In the genomic region with DNA sequence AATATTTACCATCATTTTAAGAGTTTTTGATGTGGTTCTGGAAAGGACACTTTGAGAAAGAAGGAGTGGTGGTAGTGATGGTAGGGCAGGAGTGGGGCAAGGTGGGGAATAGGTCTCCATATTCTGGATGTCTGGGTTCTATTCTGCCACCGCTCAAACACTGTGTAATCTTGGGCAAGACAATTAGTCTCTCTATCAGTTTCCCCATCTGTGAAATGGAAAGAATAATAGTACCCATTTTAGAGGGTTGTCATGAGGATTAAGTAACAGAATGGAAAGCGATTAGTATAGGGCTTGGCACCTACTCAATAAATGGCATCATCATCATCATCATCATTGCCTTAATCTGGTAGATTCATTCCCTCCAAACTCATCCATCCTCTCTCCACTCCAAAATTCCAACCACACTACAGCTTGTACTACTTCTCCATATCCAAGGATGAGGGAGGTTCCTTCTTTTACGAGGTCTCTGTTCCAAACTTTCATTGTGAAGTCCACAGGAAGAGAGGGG, we compare ENCODE assay signal across 1 cellular context.
TF ChIP-seq lines count a peak whose summit lies in the region.

No MANE protein-coding gene starts in this region.

TF ChIP-seq in K562, 482 proteins besides CTCF, POLR2A, EP300 and RAD21:
- TF ChIP-seq BCOR (IDR thresholded peaks at IDR 0.05) (peak; percentile 36; the same call in 1 of the 2 replicates), BMI1 (IDR thresholded peaks at IDR 0.05; ENCODE audit: low read length) (no peak), ZNF175 (CRISPR knock-in tag; IDR thresholded peaks at IDR 0.05; ENCODE audit: low read depth) (no peak), ZNF57 (CRISPR knock-in tag; IDR thresholded peaks at IDR 0.05) (no peak), ELF1 (tag; IDR thresholded peaks at IDR 0.05) (no peak), ILF3 (IDR thresholded peaks at IDR 0.05; ENCODE audit: borderline replicate concordance) (no peak), KDM1A (IDR thresholded peaks at IDR 0.05) (peak in 1 of 2 experiments; percentile 28; a peak in 1 of 4 replicates), JUN (IDR thresholded peaks at IDR 0.05; ENCODE audit: borderline replicate concordance, low read depth, low read length) (no peak), JUN (CRISPR knock-in tag; IDR thresholded peaks at IDR 0.05; ENCODE audit: borderline replicate concordance) (no peak), RBM25 (IDR thresholded peaks at IDR 0.05; ENCODE audit: low read depth, low read length, severe bottlenecking) (peak; percentile 84), ZNF561 (CRISPR knock-in tag; conservative IDR thresholded peaks at IDR 0.05) (no peak), TRIM28 (IDR thresholded peaks at IDR 0.05) (no peak)
- TF ChIP-seq, protein P1, sequence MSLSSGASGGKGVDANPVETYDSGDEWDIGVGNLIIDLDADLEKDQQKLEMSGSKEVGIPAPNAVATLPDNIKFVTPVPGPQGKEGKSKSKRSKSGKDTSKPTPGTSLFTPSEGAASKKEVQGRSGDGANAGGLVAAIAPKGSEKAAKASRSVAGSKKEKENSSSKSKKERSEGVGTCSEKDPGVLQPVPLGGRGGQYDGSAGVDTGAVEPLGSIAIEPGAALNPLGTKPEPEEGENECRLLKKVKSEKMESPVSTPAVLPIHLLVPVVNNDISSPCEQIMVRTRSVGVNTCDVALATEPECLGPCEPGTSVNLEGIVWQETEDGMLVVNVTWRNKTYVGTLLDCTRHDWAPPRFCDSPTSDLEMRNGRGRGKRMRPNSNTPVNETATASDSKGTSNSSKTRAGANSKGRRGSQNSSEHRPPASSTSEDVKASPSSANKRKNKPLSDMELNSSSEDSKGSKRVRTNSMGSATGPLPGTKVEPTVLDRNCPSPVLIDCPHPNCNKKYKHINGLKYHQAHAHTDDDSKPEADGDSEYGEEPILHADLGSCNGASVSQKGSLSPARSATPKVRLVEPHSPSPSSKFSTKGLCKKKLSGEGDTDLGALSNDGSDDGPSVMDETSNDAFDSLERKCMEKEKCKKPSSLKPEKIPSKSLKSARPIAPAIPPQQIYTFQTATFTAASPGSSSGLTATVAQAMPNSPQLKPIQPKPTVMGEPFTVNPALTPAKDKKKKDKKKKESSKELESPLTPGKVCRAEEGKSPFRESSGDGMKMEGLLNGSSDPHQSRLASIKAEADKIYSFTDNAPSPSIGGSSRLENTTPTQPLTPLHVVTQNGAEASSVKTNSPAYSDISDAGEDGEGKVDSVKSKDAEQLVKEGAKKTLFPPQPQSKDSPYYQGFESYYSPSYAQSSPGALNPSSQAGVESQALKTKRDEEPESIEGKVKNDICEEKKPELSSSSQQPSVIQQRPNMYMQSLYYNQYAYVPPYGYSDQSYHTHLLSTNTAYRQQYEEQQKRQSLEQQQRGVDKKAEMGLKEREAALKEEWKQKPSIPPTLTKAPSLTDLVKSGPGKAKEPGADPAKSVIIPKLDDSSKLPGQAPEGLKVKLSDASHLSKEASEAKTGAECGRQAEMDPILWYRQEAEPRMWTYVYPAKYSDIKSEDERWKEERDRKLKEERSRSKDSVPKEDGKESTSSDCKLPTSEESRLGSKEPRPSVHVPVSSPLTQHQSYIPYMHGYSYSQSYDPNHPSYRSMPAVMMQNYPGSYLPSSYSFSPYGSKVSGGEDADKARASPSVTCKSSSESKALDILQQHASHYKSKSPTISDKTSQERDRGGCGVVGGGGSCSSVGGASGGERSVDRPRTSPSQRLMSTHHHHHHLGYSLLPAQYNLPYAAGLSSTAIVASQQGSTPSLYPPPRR (CRISPR knock-in tag; IDR thresholded peaks at IDR 0.05; ENCODE audit: borderline replicate concordance), result 0 out of 2 replicates have a peak, but pooled peaks have one; percentile 63
- TF ChIP-seq, protein P2, sequence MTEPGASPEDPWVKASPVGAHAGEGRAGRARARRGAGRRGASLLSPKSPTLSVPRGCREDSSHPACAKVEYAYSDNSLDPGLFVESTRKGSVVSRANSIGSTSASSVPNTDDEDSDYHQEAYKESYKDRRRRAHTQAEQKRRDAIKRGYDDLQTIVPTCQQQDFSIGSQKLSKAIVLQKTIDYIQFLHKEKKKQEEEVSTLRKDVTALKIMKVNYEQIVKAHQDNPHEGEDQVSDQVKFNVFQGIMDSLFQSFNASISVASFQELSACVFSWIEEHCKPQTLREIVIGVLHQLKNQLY (CRISPR knock-in tag; conservative IDR thresholded peaks at IDR 0.05), result no peak
